ENCODE assay signal across 17 cellular contexts in the genomic region with DNA sequence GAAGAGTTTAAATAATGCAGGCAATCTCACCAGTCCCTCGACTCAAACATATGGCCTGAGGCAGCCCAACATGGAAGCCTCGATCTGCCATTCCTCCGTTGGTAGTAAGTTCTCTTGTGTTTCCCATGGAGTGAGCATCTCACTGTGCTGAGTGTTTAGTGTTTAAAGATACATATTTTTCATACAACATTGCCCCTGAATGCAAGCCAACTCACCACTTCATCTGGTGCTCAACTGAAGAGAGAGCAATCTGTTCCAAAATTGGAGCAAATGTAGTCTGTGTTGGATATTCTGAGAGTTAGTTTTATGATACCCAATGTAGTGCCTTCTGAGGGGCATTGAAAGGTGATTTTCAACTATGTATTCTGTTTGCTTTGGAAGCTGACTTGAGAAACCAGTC.
DNase-seq lines count a peak whose midpoint lies in the region; TF ChIP-seq lines count a peak whose summit lies in the region.
"Had no signal": no experiment of that assay in that cellular context is flagged by ENCODE, and none has a peak within 500 bp of the region (broad histone marks: within the 10 kb centered on the region; RNA-seq: fewer than 3 reads in every experiment).

No MANE protein-coding gene starts in this region.

- H3K4me1 ChIP-seq in trophoblast cell (ENCODE audit: control insufficient read depth in 1 of 2, insufficient read depth in 2 of 2, low read length in 2 of 2) (no peaks in the 10 kb centered on the region), Caco-2 (no peaks in the 10 kb centered on the region)

- no peak overlapping the region for H3K4ac ChIP-seq in trophoblast cell (ENCODE audit: low read depth, low read length)

- no peak overlapping the region for H3K4me3 ChIP-seq in trophoblast cell (ENCODE audit: low read depth, low read length)
- no peak overlapping the region for H3K4me3 ChIP-seq in Caco-2 (ENCODE audit: low read depth, low read length)
- H3K4me3 ChIP-seq: BLaER1 treated with 17β-estradiol and CSF1 and Interleukin-3, amounts not matched to agents 10 nM and 100 nM had no signal

- H2BK12ac ChIP-seq in trophoblast cell (ENCODE audit: low read length) = no peak overlapping the region

- H3K4me1 Mint-ChIP-seq in Caco-2 (ENCODE audit: low read depth, unreplicated experiment) = peaks cover 8% of the 10 kb centered on the region
- H3K4me1 Mint-ChIP-seq: CD4-positive, CD25-positive, alpha-beta regulatory T cell had no signal

- in situ Hi-C loops in G401 (cut with HindIII; ENCODE audit: low sequenced_read_pairs) = no loop called here

- no peaks in the 10 kb centered on the region for H3K79me2 ChIP-seq in trophoblast cell (ENCODE audit: control insufficient read depth, insufficient read depth, low read length, poor library complexity)

- no peak overlapping the region for H3K27ac Mint-ChIP-seq in Caco-2 (ENCODE audit: unreplicated experiment)
- H3K27ac Mint-ChIP-seq: CD4-positive, CD25-positive, alpha-beta regulatory T cell; HFFc6 had no signal

- H3K4me3 Mint-ChIP-seq in Caco-2 (ENCODE audit: unreplicated experiment) = no peak overlapping the region
- H3K4me3 Mint-ChIP-seq: CD4-positive, CD25-positive, alpha-beta regulatory T cell; HFFc6 had no signal

- H3K9ac ChIP-seq in trophoblast cell (ENCODE audit: low read length) = no peak overlapping the region
- H3K9ac ChIP-seq: BLaER1 treated with 17β-estradiol and CSF1 and Interleukin-3, amounts not matched to agents 10 nM and 100 nM had no signal

- no peak overlapping the region for H2BK5ac ChIP-seq in trophoblast cell (ENCODE audit: low read depth, low read length, poor library complexity)

- H3K9me3 ChIP-seq in trophoblast cell (ENCODE audit: insufficient read depth, low read depth, low read length) (no peaks in the 10 kb centered on the region), Caco-2 (no peaks in the 10 kb centered on the region)
- H3K9me3 ChIP-seq: BLaER1 treated with 17β-estradiol and CSF1 and Interleukin-3, amounts not matched to agents 10 nM and 100 nM had no signal

- no peak overlapping the region for H3K18ac ChIP-seq in trophoblast cell (ENCODE audit: low read length)

- no peak for TF ChIP-seq CTCF in Caco-2 (IDR thresholded peaks at IDR 0.05; ENCODE audit: insufficient read depth in 1 of 2, low read depth in 1 of 2, low read length in 1 of 2, severe bottlenecking in 1 of 2, unreplicated experiment in 1 of 2)

- H2AFZ ChIP-seq in trophoblast cell (ENCODE audit: insufficient read depth, low read length, poor library complexity) = no peak overlapping the region

- H3K36me3 Mint-ChIP-seq in Caco-2 (ENCODE audit: insufficient read depth, unreplicated experiment) = no peaks in the 10 kb centered on the region
- H3K36me3 Mint-ChIP-seq: CD4-positive, CD25-positive, alpha-beta regulatory T cell had no signal

- H3K14ac ChIP-seq in trophoblast cell (ENCODE audit: low read length) = no peak overlapping the region

- no peak overlapping the region for H3K23ac ChIP-seq in trophoblast cell (ENCODE audit: low read length)

- H4K8ac ChIP-seq in trophoblast cell (ENCODE audit: low read depth, low read length) = no peak overlapping the region

- H3K36me3 ChIP-seq in trophoblast cell (ENCODE audit: control insufficient read depth in 1 of 2, insufficient read depth in 2 of 2, low read length in 2 of 2) (no peaks in the 10 kb centered on the region), Caco-2 (ENCODE audit: control insufficient read depth, insufficient read depth, low read length) (no peaks in the 10 kb centered on the region)
- H3K36me3 ChIP-seq: BLaER1 treated with 17β-estradiol and CSF1 and Interleukin-3, amounts not matched to agents 10 nM and 100 nM had no signal

- H3K27me3 ChIP-seq in trophoblast cell (ENCODE audit: insufficient read depth, low read length) (no peaks in the 10 kb centered on the region), Caco-2 (replicated peaks; ENCODE audit: control insufficient read depth, insufficient read depth, low read length) (no peaks in the 10 kb centered on the region)
- H3K27me3 ChIP-seq: BLaER1 treated with 17β-estradiol and CSF1 and Interleukin-3, amounts not matched to agents 10 nM and 100 nM had no signal

- H3K79me1 ChIP-seq in trophoblast cell (ENCODE audit: low read length) = no peaks in the 10 kb centered on the region

- H2AK5ac ChIP-seq in trophoblast cell (ENCODE audit: low read length) = no peak overlapping the region

- H3K4me2 ChIP-seq in trophoblast cell (ENCODE audit: low read length) = no peak overlapping the region
- H3K4me2 ChIP-seq: BLaER1 treated with 17β-estradiol and CSF1 and Interleukin-3, amounts not matched to agents 10 nM and 100 nM had no signal

- H3K27me3 Mint-ChIP-seq in Caco-2 (ENCODE audit: insufficient read depth, unreplicated experiment) = no peaks in the 10 kb centered on the region

- peak; percentile 57 for DNase-seq in NCI-H2029 treated with DMSO at 0.1 percent for 48 hours (lab: John Stamatoyannopoulos, UW)
- no peak for DNase-seq in NCI-H2029 (lab: John Stamatoyannopoulos, UW)
- DNase-seq in G401 (ENCODE audit: low spot score) = peak; percentile 77
- DNase-seq in NCI-H345 treated with DMSO at 0.1 percent for 48 hours (lab: John Stamatoyannopoulos, UW; ENCODE audit: unreplicated experiment) = peak; percentile 31
- no peak for DNase-seq in trophoblast cell
- no peak for DNase-seq in Caco-2
- no peak for DNase-seq in NCI-H69 (lab: John Stamatoyannopoulos, UW)
- DNase-seq: 8988T; AML-193; Calu3; CD4-positive, CD25-positive, alpha-beta regulatory T cell; DMS 273 treated with DMSO at 0.1 percent for 48 hours; EL; GDM1; HCEC 1CT; HFFc6 had no signal

- no peak overlapping the region for H4K12ac ChIP-seq in trophoblast cell (ENCODE audit: low read depth, low read length)

- no peaks in the 10 kb centered on the region for H3K9me3 Mint-ChIP-seq in Caco-2 (ENCODE audit: unreplicated experiment)
- H3K9me3 Mint-ChIP-seq: CD4-positive, CD25-positive, alpha-beta regulatory T cell had no signal

- CTCF ChIA-PET in Caco-2 (lab: Charles Lee) = interaction anchor here (0.6 kb wide), 1 partner anchor 81 kb away, joined by 3 read pairs; no protein-coding TSS in a partner anchor

- H2BK120ac ChIP-seq in trophoblast cell (ENCODE audit: insufficient read depth, low read length, poor library complexity) = no peak overlapping the region

- WGBS in trophoblast cell (ENCODE audit: extremely low coverage, insufficient coverage, insufficient read length) = no CpG with 5 or more reads among the region's 3 CpGs

- BruUV-seq in Caco-2 (replicated peaks; lab: Mats Ljungman, UMichigan) = no TSS peak

- POLR2A ChIA-PET in Caco-2 (lab: Charles Lee) = no interaction called here

- intact Hi-C loops in Caco-2 (cut with micrococcal nuclease; ENCODE audit: unreplicated experiment) = loop anchor here (10.0 kb wide), 1 partner anchor 219 kb away; no protein-coding TSS in a partner anchor

- no peak overlapping the region for H4K91ac ChIP-seq in trophoblast cell (ENCODE audit: low read depth, low read length)

- no peak overlapping the region for H3K27ac ChIP-seq in trophoblast cell (ENCODE audit: low read depth, low read length)
- H3K27ac ChIP-seq: BLaER1 treated with 17β-estradiol and CSF1 and Interleukin-3, amounts not matched to agents 10 nM and 100 nM had no signal

Comparison
In these comparisons a context has a peak if more than half of its experiments do, and no peak if none do; other contexts are left out.
1. DNase-seq: peak in NCI-H2029 treated with DMSO at 0.1 percent for 48 hours (single experiment), G401 (single experiment) and NCI-H345 treated with DMSO at 0.1 percent for 48 hours (single experiment); none in NCI-H2029 (single experiment), trophoblast cell (0 of 2), Caco-2 (0 of 2) and NCI-H69 (single experiment).